ENCODE assay signal across 15 cellular contexts in the genomic region with DNA sequence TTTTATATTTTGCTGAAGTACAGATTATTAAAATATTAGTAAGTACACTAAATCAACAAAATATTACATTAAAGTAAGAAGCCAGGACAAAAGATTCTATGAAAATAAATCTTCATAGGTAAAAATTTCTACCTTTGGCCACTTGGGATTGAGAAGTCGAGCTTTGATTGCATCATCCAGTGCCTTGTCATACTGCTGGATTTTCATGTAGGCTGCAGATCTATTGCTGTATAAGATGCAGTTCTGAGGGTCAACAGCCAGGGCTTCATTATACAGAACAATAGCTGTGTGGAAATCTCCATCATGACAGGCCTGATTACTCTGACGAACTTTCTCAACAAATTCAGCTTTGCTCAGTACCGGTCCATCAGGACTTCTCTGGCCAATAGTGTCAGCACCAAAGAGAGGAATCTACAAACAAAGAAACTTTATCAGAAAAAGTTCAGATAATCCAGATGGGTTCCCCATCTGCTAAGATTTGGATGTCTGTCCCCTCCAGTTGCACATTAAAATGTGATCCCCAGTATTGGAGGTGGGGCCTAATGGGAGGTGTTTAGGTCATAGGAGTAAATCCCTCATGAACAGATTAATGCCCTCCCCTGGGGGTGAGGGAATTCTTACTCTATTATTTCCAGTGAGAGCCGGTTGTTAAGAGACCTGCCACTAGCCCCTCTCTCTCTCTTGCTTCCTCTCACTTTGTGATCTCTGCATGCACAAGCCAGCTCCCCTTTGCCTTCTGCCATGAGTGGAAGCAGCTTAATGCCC. TPM values are rescaled to one million over a fixed set of nuclear protein-coding genes. Genes with fewer than 3 reads are reported as not detected.
DNase-seq lines count a peak whose midpoint lies in the region; ATAC-seq and TF ChIP-seq lines count a peak whose summit lies in the region.
"Had no signal": no experiment of that assay in that cellular context is flagged by ENCODE, and none has a peak within 500 bp of the region (broad histone marks: within the 10 kb centered on the region; RNA-seq: fewer than 3 reads in every experiment).

No MANE protein-coding gene starts in this region.

- H3K4me1 Mint-ChIP-seq in natural killer cell, result no peaks in the 10 kb centered on the region
- no peaks in the 10 kb centered on the region for H3K4me1 Mint-ChIP-seq in T-helper 2 cell treated with Interferon-gamma antibody and Interleukin-4, amounts not matched to agents 5 μg/mL and 100 μg/mL, for 36 hours (ENCODE audit: low read depth)

- H3K4me3 ChIP-seq in HUES64 (ENCODE audit: low read length), result no peak overlapping the region
- no peak overlapping the region for H3K4me3 ChIP-seq in iPS-18a (ENCODE audit: low read length)
- H3K4me3 ChIP-seq in brain microvascular endothelial cell (ENCODE audit: low read depth, low read length), result no peak overlapping the region
- H3K4me3 ChIP-seq: upper lobe of right lung had no signal

- no peaks in the 10 kb centered on the region for H3K36me3 Mint-ChIP-seq in natural killer cell
- H3K36me3 Mint-ChIP-seq in T-helper 2 cell treated with Interferon-gamma antibody and Interleukin-4, amounts not matched to agents 5 μg/mL and 100 μg/mL, for 36 hours (ENCODE audit: low read depth), result no peaks in the 10 kb centered on the region

- no peaks in the 10 kb centered on the region for H3K9me3 ChIP-seq in HUES64 (ENCODE audit: insufficient read depth, low read depth, low read length)
- no peaks in the 10 kb centered on the region for H3K9me3 ChIP-seq in iPS-18a (ENCODE audit: control insufficient read depth, low read depth, low read length)
- H3K9me3 ChIP-seq: upper lobe of right lung had no signal

- 77% methylated on average over 4 of the region's 4 CpGs for WGBS in HUES64

- H3K27ac ChIP-seq in HUES64 (ENCODE audit: low read depth, low read length), result 0 out of 2 replicates have a peak overlapping the region, but pooled peaks have one; percentile 20
- H3K27ac ChIP-seq in iPS-18a (ENCODE audit: low read length), result peak overlapping the region; percentile 68
- H3K27ac ChIP-seq in brain microvascular endothelial cell, result no peak overlapping the region
- H3K27ac ChIP-seq: upper lobe of right lung, WERI-Rb-1 had no signal

- H3K4me1 ChIP-seq in HUES64 (ENCODE audit: insufficient read depth, low read length) (peaks cover 16% of the 10 kb centered on the region), iPS-18a (ENCODE audit: control insufficient read depth, low read depth, low read length) (peaks cover 13% of the 10 kb centered on the region)
- H3K4me1 ChIP-seq: upper lobe of right lung had no signal

- H3K9ac ChIP-seq in HUES64 (ENCODE audit: low read depth, low read length) (peak overlapping the region; percentile 5; the same call in 1 of the 2 replicates), iPS-18a (ENCODE audit: low read length) (peak overlapping the region; percentile 42)

- no peaks in the 10 kb centered on the region for H3K27me3 ChIP-seq in HUES64 (ENCODE audit: insufficient read depth, low read length)
- H3K27me3 ChIP-seq in iPS-18a (ENCODE audit: control insufficient read depth, insufficient read depth, low read length), result no peaks in the 10 kb centered on the region
- no peaks in the 10 kb centered on the region for H3K27me3 ChIP-seq in brain microvascular endothelial cell (replicated peaks)
- H3K27me3 ChIP-seq: upper lobe of right lung had no signal

- no peaks in the 10 kb centered on the region for H3K36me3 ChIP-seq in HUES64 (ENCODE audit: insufficient read depth, low read length)
- H3K36me3 ChIP-seq in iPS-18a (ENCODE audit: control insufficient read depth, low read depth, low read length), result no peaks in the 10 kb centered on the region
- H3K36me3 ChIP-seq in brain microvascular endothelial cell (replicated peaks), result no peaks in the 10 kb centered on the region
- H3K36me3 ChIP-seq: upper lobe of right lung had no signal

- no peak overlapping the region for H3K27ac Mint-ChIP-seq in natural killer cell
- no peak overlapping the region for H3K27ac Mint-ChIP-seq in T-helper 2 cell treated with Interferon-gamma antibody and Interleukin-4, amounts not matched to agents 5 μg/mL and 100 μg/mL, for 36 hours

- ATAC-seq in natural killer cell, result no peak
- ATAC-seq: upper lobe of right lung had no signal

- intact Hi-C loops in natural killer cell (cut with micrococcal nuclease), result no loop called here

- DNase-seq in D341Med (ENCODE audit: low spot score) (peak; percentile 69), RKO (ENCODE audit: low spot score) (peak; percentile 43), natural killer cell (no peak), NCI-H1092 treated with DMSO at 0.1 percent for 48 hours (lab: John Stamatoyannopoulos, UW) (no peak), brain microvascular endothelial cell (no peak)
- no peak for DNase-seq in T-helper 2 cell treated with Interferon-gamma antibody and Interleukin-4, amounts not matched to agents 5 μg/mL and 100 μg/mL, for 36 hours (ENCODE audit: low spot score)
- DNase-seq: activated gamma-delta T cell; DMS53; head of caudate nucleus; NCI-H226; stimulated activated CD8-positive, alpha-beta memory T cell treated with anti-CD3 and anti-CD28 coated beads, Interleukin-4, amount 100 ng/mL, for 48 hours; upper lobe of right lung; WERI-Rb-1 had no signal

- H3K9me3 Mint-ChIP-seq in natural killer cell, result no peaks in the 10 kb centered on the region
- no peaks in the 10 kb centered on the region for H3K9me3 Mint-ChIP-seq in T-helper 2 cell treated with Interferon-gamma antibody and Interleukin-4, amounts not matched to agents 5 μg/mL and 100 μg/mL, for 36 hours

- H3K27me3 Mint-ChIP-seq in natural killer cell (ENCODE audit: low read depth in 2 of 2), result peaks cover 5 to 45% of the 10 kb centered on the region in 2 donors
- H3K27me3 Mint-ChIP-seq in T-helper 2 cell treated with Interferon-gamma antibody and Interleukin-4, amounts not matched to agents 5 μg/mL and 100 μg/mL, for 36 hours (ENCODE audit: low read depth), result peaks cover 52% of the 10 kb centered on the region

- no peak overlapping the region for H3K4me3 Mint-ChIP-seq in natural killer cell
- no peak overlapping the region for H3K4me3 Mint-ChIP-seq in T-helper 2 cell treated with Interferon-gamma antibody and Interleukin-4, amounts not matched to agents 5 μg/mL and 100 μg/mL, for 36 hours

- in situ Hi-C loops in brain microvascular endothelial cell (cut with HindIII; ENCODE audit: low pct_ligation_motif_present, low sequenced_read_pairs), result no loop called here

- TF ChIP-seq CTCF in natural killer cell (IDR thresholded peaks at IDR 0.05) (no peak), brain microvascular endothelial cell (IDR thresholded peaks at IDR 0.05; ENCODE audit: low read depth, low read length, missing control alignments) (no peak)

RNA-seq across cellular contexts. Expression of gene TTC28, which starts 50.0 kb away (rescaled TPM):
- polyA plus RNA-seq in HUES64 (2013, experiment 1 of 2), result 6.7 TPM
- 10.7 TPM for polyA plus RNA-seq in HUES64 (2013, experiment 2 of 2)
- total RNA-seq in natural killer cell, result 10 to 100 TPM in 1 of 3 donors, 1 to 10 TPM in 2; 4.1 to 10.0 (median 8.6) TPM

Comparison
In these comparisons a context has a peak if more than half of its experiments do, and no peak if none do; other contexts are left out.
1. DNase-seq: peak in D341Med (single experiment) and RKO (single experiment); none in natural killer cell (single experiment), T-helper 2 cell treated with Interferon-gamma antibody and Interleukin-4, amounts not matched to agents 5 μg/mL and 100 μg/mL, for 36 hours (single experiment), NCI-H1092 treated with DMSO at 0.1 percent for 48 hours (single experiment) and brain microvascular endothelial cell (single experiment).